In the genomic region with DNA sequence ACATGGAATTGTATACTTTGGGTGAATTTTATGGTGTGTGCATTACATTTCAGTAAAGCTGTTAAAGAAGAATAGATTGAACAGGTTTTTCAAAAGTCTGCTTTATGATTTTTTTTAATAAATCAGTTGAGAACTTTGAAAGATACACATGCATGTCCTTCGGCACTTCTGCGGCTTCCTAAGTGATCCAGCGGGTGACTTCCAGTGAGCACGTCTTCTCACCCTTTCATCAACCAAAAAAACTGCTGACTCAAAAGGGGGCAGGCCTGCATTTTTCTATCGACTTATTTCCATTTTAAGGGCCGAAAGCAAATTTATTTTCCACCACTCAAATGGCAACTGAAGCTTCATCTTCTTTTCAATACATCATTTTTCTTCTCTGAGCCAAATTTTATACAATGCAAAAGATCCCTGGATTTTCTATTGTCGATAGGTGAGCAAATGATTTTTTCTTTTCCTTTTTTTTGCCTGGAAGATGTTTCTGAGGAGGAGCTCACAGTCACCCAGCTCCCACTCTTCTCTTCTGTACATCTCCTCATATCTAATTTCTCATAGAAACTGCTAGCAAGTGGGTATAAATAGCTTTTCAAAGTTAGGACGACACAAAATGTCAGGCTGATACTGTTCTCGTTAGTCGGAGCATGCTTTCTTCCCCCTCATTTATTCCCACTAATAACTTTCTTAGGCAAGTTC, we compare ENCODE assay signal across 26 cellular contexts.
"Had no signal": no experiment of that assay in that cellular context is flagged by ENCODE, and none has a peak within 500 bp of the region (broad histone marks: within the 10 kb centered on the region; RNA-seq: fewer than 3 reads in every experiment).

No MANE protein-coding gene starts in this region.

- ATAC-seq: left colon, psoas muscle had no signal

- H3K27me3 Mint-ChIP-seq: activated naive CD8-positive, alpha-beta T cell had no signal

- H3K27ac ChIP-seq: ascending aorta, epithelial cell of prostate, parathyroid adenoma, psoas muscle, right atrium auricular region, testis, VCaP had no signal

- H3K4me1 ChIP-seq: ascending aorta, parathyroid adenoma, right atrium auricular region, testis had no signal

- H3K27me3 ChIP-seq: ascending aorta, right atrium auricular region, testis, transverse colon had no signal

- H3K27ac Mint-ChIP-seq: activated naive CD8-positive, alpha-beta T cell; endodermal cell had no signal

- H3K36me3 ChIP-seq: ascending aorta, right atrium auricular region, transverse colon had no signal

- H3K4me3 ChIP-seq: ascending aorta, psoas muscle, right atrium auricular region, smooth muscle cell, testis, transverse colon had no signal

- DNase-seq: activated CD4-positive, alpha-beta T cell treated with anti-CD3 and anti-CD28 coated beads for 4 hours; activated CD4-positive, alpha-beta T cell treated with anti-CD3 and anti-CD28 coated beads, Interleukin-2, amount 50 U/mL, for 48 hours; activated CD8-positive, alpha-beta memory T cell treated with anti-CD3 and anti-CD28 coated beads for 24 hours; activated effector memory CD4-positive, alpha-beta T cell treated with Interleukin-2 at 50 U/mL for 16 hours; activated naive CD4-positive, alpha-beta T cell treated with Interleukin-2 at 50 U/mL for 16 hours; cortex of kidney; endodermal cell; hippocampal formation; immature natural killer cell; left colon; mammary epithelial cell; occipital lobe; psoas muscle; stimulated activated CD4-positive, alpha-beta T cell treated with anti-CD3 and anti-CD28 coated beads, Interleukin-15, amount 100 ng/mL, for 24 hours; stimulated activated CD4-positive, alpha-beta T cell treated with anti-CD3 and anti-CD28 coated beads, Interleukin-2, amount 100 ng/mL, for 24 hours; stimulated activated naive CD4-positive, alpha-beta T cell treated with Interleukin-2 at 50 U/mL for 16 hours; testis; transverse colon had no signal

- H3K9me3 Mint-ChIP-seq: endodermal cell, immature natural killer cell had no signal

- H3K9me3 ChIP-seq: ascending aorta, psoas muscle, right atrium auricular region, testis, transverse colon had no signal

- H3K4me3 Mint-ChIP-seq: activated naive CD8-positive, alpha-beta T cell; brain; endodermal cell had no signal

- H3K36me3 Mint-ChIP-seq: activated naive CD8-positive, alpha-beta T cell; immature natural killer cell had no signal
